In the genomic region with DNA sequence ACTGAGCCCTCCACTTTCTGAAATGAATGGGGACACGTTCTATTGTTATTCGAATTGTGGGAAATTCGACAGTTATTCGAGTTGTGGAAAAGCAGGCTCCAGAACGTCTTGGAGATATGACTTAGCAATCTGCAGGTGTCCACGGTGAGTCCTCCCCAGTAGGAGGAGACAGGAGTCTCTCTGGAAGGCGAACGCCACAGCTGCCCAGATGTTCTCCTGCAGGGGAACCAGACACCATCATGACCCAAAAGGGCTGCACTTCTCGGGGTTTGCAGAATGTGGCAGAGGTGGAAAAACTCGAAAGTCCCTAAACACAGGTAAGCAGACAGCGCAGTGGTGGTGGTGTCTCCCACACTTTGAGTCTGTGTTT, we compare ENCODE assay signal across 22 cellular contexts.
"Had no signal": no experiment of that assay in that cellular context is flagged by ENCODE, and none has a peak within 500 bp of the region (broad histone marks: within the 10 kb centered on the region; RNA-seq: fewer than 3 reads in every experiment).

No MANE protein-coding gene starts in this region.

- H3K4me3 ChIP-seq: lung, spleen, testis, tibial nerve, upper lobe of right lung, vagina had no signal

- H3K9me3 Mint-ChIP-seq: nephron; stimulated activated naive CD8-positive, alpha-beta T cell treated with anti-CD3 and anti-CD28 coated beads, Interleukin-15, amount 100 ng/mL, for 72 hours had no signal

- H3K4me1 ChIP-seq: foreskin keratinocyte, spleen, upper lobe of right lung, vagina had no signal

- DNase-seq: erythroblast; foreskin keratinocyte; immature natural killer cell; kidney; left cardiac atrium; left ventricle myocardium superior; mesenchymal stem cell; naive B cell; spleen; stimulated activated CD4-positive, alpha-beta T cell treated with anti-CD3 and anti-CD28 coated beads, Interleukin-15, amount 100 ng/mL, for 24 hours; stimulated activated CD4-positive, alpha-beta T cell treated with anti-CD3 and anti-CD28 coated beads, Interleukin-1b, Interleukin-23, amount 100 ng/mL, for 48 hours; stimulated activated CD4-positive, alpha-beta T cell treated with anti-CD3 and anti-CD28 coated beads, Interleukin-4, amount 100 ng/mL, for 24 hours; stimulated activated naive B cell treated with anti-CD40 and anti-IgM and Interleukin-4, amounts not matched to agents 10 μg/mL and 1 μg/mL and 100 μg/mL, for 72 hours; stimulated activated naive CD8-positive, alpha-beta T cell treated with anti-CD3 and anti-CD28 coated beads, Interleukin-15, amount 100 ng/mL, for 72 hours; testis; upper lobe of right lung had no signal

- ATAC-seq: foreskin keratinocyte; left cardiac atrium; left ventricle myocardium superior; stimulated activated naive B cell treated with anti-CD40 and anti-IgM and Interleukin-4, amounts not matched to agents 10 μg/mL and 1 μg/mL and 100 μg/mL, for 72 hours; stimulated activated naive CD8-positive, alpha-beta T cell treated with anti-CD3 and anti-CD28 coated beads, Interleukin-15, amount 100 ng/mL, for 72 hours; upper lobe of right lung had no signal

- H3K9me3 ChIP-seq: neutrophil, testis, tibial nerve, upper lobe of right lung, vagina had no signal

- H3K4me3 Mint-ChIP-seq: dendritic cell treated with granulocyte-macrophage colony-stimulating factor and Interleukin-4, amounts not matched to agents 40 ng/mL and 50 ng/mL, for 4 days; immature natural killer cell; nephron; stimulated activated naive B cell treated with anti-CD40 and anti-IgM and Interleukin-4, amounts not matched to agents 10 μg/mL and 1 μg/mL and 100 μg/mL, for 72 hours; stimulated activated naive CD8-positive, alpha-beta T cell treated with anti-CD3 and anti-CD28 coated beads, Interleukin-15, amount 100 ng/mL, for 72 hours had no signal

- H3K4me1 Mint-ChIP-seq: immature natural killer cell; stimulated activated naive CD8-positive, alpha-beta T cell treated with anti-CD3 and anti-CD28 coated beads, Interleukin-15, amount 100 ng/mL, for 72 hours had no signal

- H3K27ac ChIP-seq: foreskin keratinocyte, neutrophil, spleen, testis, tibial nerve, upper lobe of right lung, vagina had no signal

- H3K27ac Mint-ChIP-seq: dendritic cell treated with granulocyte-macrophage colony-stimulating factor and Interleukin-4, amounts not matched to agents 40 ng/mL and 50 ng/mL, for 4 days; immature natural killer cell; naive B cell; stimulated activated naive B cell treated with anti-CD40 and anti-IgM and Interleukin-4, amounts not matched to agents 10 μg/mL and 1 μg/mL and 100 μg/mL, for 72 hours; stimulated activated naive CD8-positive, alpha-beta T cell treated with anti-CD3 and anti-CD28 coated beads, Interleukin-15, amount 100 ng/mL, for 72 hours had no signal

- H3K27me3 ChIP-seq: foreskin keratinocyte, testis, tibial nerve, vagina had no signal

- H3K36me3 Mint-ChIP-seq: immature natural killer cell, naive B cell had no signal

- H3K36me3 ChIP-seq: neutrophil, spleen, tibial nerve, upper lobe of right lung, vagina had no signal
